In the genomic region with DNA sequence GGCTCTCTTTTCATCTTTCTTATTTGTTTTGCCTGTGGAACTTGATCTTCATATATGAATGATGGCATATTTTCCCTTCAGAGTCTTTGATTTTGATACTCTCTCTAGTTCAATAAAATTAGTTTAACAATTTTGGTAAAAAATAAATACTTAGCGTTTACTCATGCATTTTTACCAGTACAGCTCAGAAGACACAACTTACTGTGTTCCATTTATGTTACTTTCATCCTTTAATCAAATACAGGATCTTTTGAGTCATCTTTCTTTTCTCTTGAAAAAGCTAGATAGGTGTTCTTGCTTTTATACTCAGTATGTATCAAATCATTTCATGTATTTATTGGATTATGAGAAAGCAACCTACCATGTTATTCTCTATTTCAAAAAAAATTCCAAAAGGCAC, we compare ENCODE assay signal across 22 cellular contexts. TPM values are rescaled to one million over a fixed set of nuclear protein-coding genes. Genes with fewer than 3 reads are reported as not detected.
DNase-seq lines count a peak whose midpoint lies in the region; ATAC-seq and TF ChIP-seq lines count a peak whose summit lies in the region.
"Had no signal": no experiment of that assay in that cellular context is flagged by ENCODE, and none has a peak within 500 bp of the region (broad histone marks: within the 10 kb centered on the region; RNA-seq: fewer than 3 reads in every experiment).

No MANE protein-coding gene starts in this region.

- H3K27me3 ChIP-seq in IMR-90 (ENCODE audit: control insufficient read depth, insufficient read depth, low read length) = no peaks in the 10 kb centered on the region
- no peaks in the 10 kb centered on the region for H3K27me3 ChIP-seq in right atrium auricular region

- H2AK9ac ChIP-seq in IMR-90 (replicated peaks; ENCODE audit: low read depth, low read length, poor library complexity) = no peak overlapping the region

- H2BK20ac ChIP-seq in IMR-90 (ENCODE audit: low read depth, low read length) = no peak overlapping the region

- H3K9me3 ChIP-seq in IMR-90 (ENCODE audit: control insufficient read depth, insufficient read depth, low read length) (no peaks in the 10 kb centered on the region), right atrium auricular region (no peaks in the 10 kb centered on the region)

- no TSS peak for BruUV-seq in IMR-90 (replicated peaks; lab: Mats Ljungman, UMichigan)

- H3K27ac Mint-ChIP-seq in activated CD4-positive, alpha-beta memory T cell treated with anti-CD3 and anti-CD28 coated beads for 36 hours = peak overlapping the region; percentile 54
- H3K27ac Mint-ChIP-seq in activated CD4-positive, alpha-beta memory T cell treated with anti-CD3 and anti-CD28 coated beads, Interleukin-2, amount 10 ng/mL, durations not matched to agents 7 days and 5 days = no peak overlapping the region
- H3K27ac Mint-ChIP-seq in activated naive CD8-positive, alpha-beta T cell = peak overlapping the region; percentile 96
- no peak overlapping the region for H3K27ac Mint-ChIP-seq in activated naive CD8-positive, alpha-beta T cell treated with anti-CD3 and anti-CD28 coated beads for 36 hours
- peak overlapping the region; percentile 25 for H3K27ac Mint-ChIP-seq in central memory CD8-positive, alpha-beta T cell (ENCODE audit: low read depth)

- H3K4me3 ChIP-seq in IMR-90 (ENCODE audit: insufficient read depth, low read depth, low read length) (no peak overlapping the region), right atrium auricular region (no peak overlapping the region)

- H3K36me3 ChIP-seq in IMR-90 (ENCODE audit: control insufficient read depth, insufficient read depth, low read length) (no peaks in the 10 kb centered on the region), right atrium auricular region (no peaks in the 10 kb centered on the region)

- no peaks in the 10 kb centered on the region for H3K9me3 Mint-ChIP-seq in activated CD4-positive, alpha-beta memory T cell treated with anti-CD3 and anti-CD28 coated beads for 36 hours
- H3K9me3 Mint-ChIP-seq in activated CD4-positive, alpha-beta memory T cell treated with anti-CD3 and anti-CD28 coated beads, Interleukin-2, amount 10 ng/mL, durations not matched to agents 7 days and 5 days = no peaks in the 10 kb centered on the region
- H3K9me3 Mint-ChIP-seq in activated naive CD8-positive, alpha-beta T cell (ENCODE audit: low read depth) = no peaks in the 10 kb centered on the region
- no peaks in the 10 kb centered on the region for H3K9me3 Mint-ChIP-seq in activated naive CD8-positive, alpha-beta T cell treated with anti-CD3 and anti-CD28 coated beads for 36 hours
- no peaks in the 10 kb centered on the region for H3K9me3 Mint-ChIP-seq in central memory CD8-positive, alpha-beta T cell
- H3K9me3 Mint-ChIP-seq: CD8-positive, alpha-beta T cell had no signal

- peaks cover 27% of the 10 kb centered on the region for H3K36me3 Mint-ChIP-seq in activated CD4-positive, alpha-beta memory T cell treated with anti-CD3 and anti-CD28 coated beads for 36 hours
- H3K36me3 Mint-ChIP-seq in activated CD4-positive, alpha-beta memory T cell treated with anti-CD3 and anti-CD28 coated beads, Interleukin-2, amount 10 ng/mL, durations not matched to agents 7 days and 5 days (ENCODE audit: low read depth) = peaks cover 72% of the 10 kb centered on the region
- H3K36me3 Mint-ChIP-seq in activated naive CD8-positive, alpha-beta T cell = peaks cover 4% of the 10 kb centered on the region
- H3K36me3 Mint-ChIP-seq in activated naive CD8-positive, alpha-beta T cell treated with anti-CD3 and anti-CD28 coated beads for 36 hours = peaks cover 21% of the 10 kb centered on the region
- peaks cover 69% of the 10 kb centered on the region for H3K36me3 Mint-ChIP-seq in central memory CD8-positive, alpha-beta T cell (ENCODE audit: insufficient read depth)

- dilution Hi-C loops in IMR-90 (cut with HindIII; ENCODE audit: low sequenced_read_pairs, unreplicated experiment) = no loop called here

- no peak overlapping the region for H4K91ac ChIP-seq in IMR-90 (ENCODE audit: insufficient read depth, low read depth, low read length)

- DNase-seq in activated CD4-positive, alpha-beta memory T cell treated with anti-CD3 and anti-CD28 coated beads for 36 hours = no peak
- DNase-seq in activated CD4-positive, alpha-beta memory T cell treated with anti-CD3 and anti-CD28 coated beads, Interleukin-2, amount 10 ng/mL, durations not matched to agents 7 days and 5 days = no peak
- DNase-seq in activated naive CD8-positive, alpha-beta T cell treated with anti-CD3 and anti-CD28 coated beads for 36 hours = no peak
- DNase-seq in IMR-90 = peak; percentile 28
- DNase-seq in central memory CD8-positive, alpha-beta T cell (ENCODE audit: low spot score in 2 of 2) = no peak
- DNase-seq in right atrium auricular region (ENCODE audit: low spot score) = no peak
- no peak for DNase-seq in NCI-H345 treated with DMSO at 0.1 percent for 48 hours (lab: John Stamatoyannopoulos, UW; ENCODE audit: unreplicated experiment)
- DNase-seq: Calu3; CD8-positive, alpha-beta T cell; EL; GOT3; KBM-7; NCI-H1105; NCI-H1694; NCI-H2107; NCI-H510A treated with DMSO at 0.1 percent for 48 hours; NCI-H82; OCI-M1; RPMI8226; SIG-M5 had no signal

- POLR2A ChIA-PET in activated CD4-positive, alpha-beta memory T cell treated with anti-CD3 and anti-CD28 coated beads for 36 hours (lab: Charles Lee) = interaction anchor here (1.3 kb wide), 1 partner anchor 96 kb away, joined by 3 read pairs; no protein-coding TSS in a partner anchor
- POLR2A ChIA-PET in activated CD4-positive, alpha-beta memory T cell treated with anti-CD3 and anti-CD28 coated beads, Interleukin-2, amount 10 ng/mL, durations not matched to agents 7 days and 5 days (lab: Charles Lee) = interaction anchor here (1.1 kb wide), 1 partner anchor 49 kb away, joined by 3 read pairs; no protein-coding TSS in a partner anchor
- POLR2A ChIA-PET in IMR-90 (lab: Charles Lee; ENCODE audit: unreplicated experiment) = no interaction called here

- H3K4me3 Mint-ChIP-seq in activated CD4-positive, alpha-beta memory T cell treated with anti-CD3 and anti-CD28 coated beads for 36 hours = no peak overlapping the region
- H3K4me3 Mint-ChIP-seq in activated CD4-positive, alpha-beta memory T cell treated with anti-CD3 and anti-CD28 coated beads, Interleukin-2, amount 10 ng/mL, durations not matched to agents 7 days and 5 days = no peak overlapping the region
- no peak overlapping the region for H3K4me3 Mint-ChIP-seq in activated naive CD8-positive, alpha-beta T cell
- H3K4me3 Mint-ChIP-seq in activated naive CD8-positive, alpha-beta T cell treated with anti-CD3 and anti-CD28 coated beads for 36 hours = no peak overlapping the region
- H3K4me3 Mint-ChIP-seq in central memory CD8-positive, alpha-beta T cell = no peak overlapping the region
- H3K4me3 Mint-ChIP-seq: CD8-positive, alpha-beta T cell had no signal

- H3K56ac ChIP-seq in IMR-90 (ENCODE audit: extremely low read depth, insufficient read depth, low read length) = no peak overlapping the region

- intact Hi-C loops in activated CD4-positive, alpha-beta memory T cell treated with anti-CD3 and anti-CD28 coated beads for 36 hours (cut with micrococcal nuclease) = loop anchor here (2.0 kb wide), 1 partner anchor 17 kb away; no protein-coding TSS in a partner anchor
- intact Hi-C loops in IMR-90 (cut with micrococcal nuclease) = no loop called here

- H4K20me1 ChIP-seq in IMR-90 (ENCODE audit: insufficient read depth, low read length) = no peaks in the 10 kb centered on the region

- H2BK120ac ChIP-seq in IMR-90 (ENCODE audit: low read depth, low read length) = no peak overlapping the region

- H3K4ac ChIP-seq in IMR-90 (ENCODE audit: low read depth, low read length) = no peak overlapping the region

- H3K27me3 Mint-ChIP-seq in activated CD4-positive, alpha-beta memory T cell treated with anti-CD3 and anti-CD28 coated beads for 36 hours = no peaks in the 10 kb centered on the region
- H3K27me3 Mint-ChIP-seq in activated CD4-positive, alpha-beta memory T cell treated with anti-CD3 and anti-CD28 coated beads, Interleukin-2, amount 10 ng/mL, durations not matched to agents 7 days and 5 days = no peaks in the 10 kb centered on the region
- H3K27me3 Mint-ChIP-seq in activated naive CD8-positive, alpha-beta T cell = no peaks in the 10 kb centered on the region
- H3K27me3 Mint-ChIP-seq in activated naive CD8-positive, alpha-beta T cell treated with anti-CD3 and anti-CD28 coated beads for 36 hours = no peaks in the 10 kb centered on the region
- no peaks in the 10 kb centered on the region for H3K27me3 Mint-ChIP-seq in central memory CD8-positive, alpha-beta T cell

- H3K23ac ChIP-seq in IMR-90 (ENCODE audit: low read depth, low read length) = no peak overlapping the region

- H4K8ac ChIP-seq in IMR-90 (ENCODE audit: low read depth in 2 of 2, low read length in 2 of 2) = no peak overlapping the region

- H3K9me1 ChIP-seq in IMR-90 (ENCODE audit: insufficient read depth, low read length) = no peaks in the 10 kb centered on the region

- no CpG with 5 or more reads among the region's 1 CpG for WGBS in IMR-90 (ENCODE audit: extremely low coverage in 2 of 2, insufficient read length in 1 of 2), 2 experiments

- H3K4me1 ChIP-seq in IMR-90 (ENCODE audit: control insufficient read depth, insufficient read depth, low read length) (peaks cover 3% of the 10 kb centered on the region; the same call in 1 of the 2 replicates), right atrium auricular region (no peaks in the 10 kb centered on the region)

- H3K14ac ChIP-seq in IMR-90 (replicated peaks; ENCODE audit: low read depth, low read length) = no peak overlapping the region

- no peak overlapping the region for H3K27ac ChIP-seq in IMR-90 (ENCODE audit: insufficient read depth, low read length)
- no peak overlapping the region for H3K27ac ChIP-seq in right atrium auricular region

- H2BK5ac ChIP-seq in IMR-90 (ENCODE audit: low read depth, low read length, poor library complexity, severe bottlenecking) = no peak overlapping the region

- no peak for TF ChIP-seq POLR2A in IMR-90 (IDR thresholded peaks at IDR 0.05; ENCODE audit: low read depth, low read length)

- TF ChIP-seq CTCF in IMR-90 (conservative IDR thresholded peaks at IDR 0.05; ENCODE audit: low read depth, low read length) = no peak
- no peak for TF ChIP-seq CTCF in right atrium auricular region (IDR thresholded peaks at IDR 0.05)

- TF ChIP-seq RAD21 in IMR-90 (IDR thresholded peaks at IDR 0.05; ENCODE audit: low read length) = no peak

- no peak overlapping the region for H3K4me2 ChIP-seq in IMR-90 (ENCODE audit: low read depth, low read length)

- H3K18ac ChIP-seq in IMR-90 (ENCODE audit: low read depth, low read length) = no peak overlapping the region

- no peaks in the 10 kb centered on the region for H3K79me1 ChIP-seq in IMR-90 (ENCODE audit: low read depth in 1 of 2, low read length in 2 of 2)

- H3K4me1 Mint-ChIP-seq in activated CD4-positive, alpha-beta memory T cell treated with anti-CD3 and anti-CD28 coated beads for 36 hours (ENCODE audit: low read depth) = peaks cover 50% of the 10 kb centered on the region
- H3K4me1 Mint-ChIP-seq in activated CD4-positive, alpha-beta memory T cell treated with anti-CD3 and anti-CD28 coated beads, Interleukin-2, amount 10 ng/mL, durations not matched to agents 7 days and 5 days = peaks cover 18% of the 10 kb centered on the region
- H3K4me1 Mint-ChIP-seq in activated naive CD8-positive, alpha-beta T cell (ENCODE audit: low read depth) = peaks cover 51% of the 10 kb centered on the region
- peaks cover 39% of the 10 kb centered on the region for H3K4me1 Mint-ChIP-seq in activated naive CD8-positive, alpha-beta T cell treated with anti-CD3 and anti-CD28 coated beads for 36 hours
- peaks cover 15% of the 10 kb centered on the region for H3K4me1 Mint-ChIP-seq in central memory CD8-positive, alpha-beta T cell

- CTCF ChIA-PET in activated CD4-positive, alpha-beta memory T cell treated with anti-CD3 and anti-CD28 coated beads for 36 hours (lab: Charles Lee) = interaction anchor here (1.0 to 1.4 kb wide), 2 partner anchors 41 to 70 kb away, joined by 4 read pairs; no protein-coding TSS in a partner anchor
- CTCF ChIA-PET in activated CD4-positive, alpha-beta memory T cell treated with anti-CD3 and anti-CD28 coated beads, Interleukin-2, amount 10 ng/mL, durations not matched to agents 7 days and 5 days (lab: Charles Lee) = interaction anchor here (0.9 kb wide), 1 partner anchor 424 kb away, joined by 3 read pairs; no protein-coding TSS in a partner anchor
- CTCF ChIA-PET in IMR-90 (lab: Yijun Ruan, JAX) = no interaction called here

- no peak overlapping the region for H4K5ac ChIP-seq in IMR-90 (ENCODE audit: low read depth, low read length)

- H2AK5ac ChIP-seq in IMR-90 (ENCODE audit: low read depth, low read length) = no peak overlapping the region

- H3K9ac ChIP-seq in IMR-90 (ENCODE audit: low read depth, low read length) = no peak overlapping the region

- in situ Hi-C loops in IMR-90 (cut with MboI; ENCODE audit: low sequenced_read_pairs) = no loop called here

- no peak overlapping the region for H2BK15ac ChIP-seq in IMR-90 (ENCODE audit: low read depth, low read length)

- no peak; the same call in 1 of the 2 replicates for ATAC-seq in IMR-90 (ENCODE audit: low read depth)
- ATAC-seq in central memory CD8-positive, alpha-beta T cell (replicated peaks; ENCODE audit: extremely low read depth, poor library complexity, severe bottlenecking) = no peak
- ATAC-seq: CD8-positive, alpha-beta T cell; HCT116 had no signal

- H2AFZ ChIP-seq in IMR-90 (replicated peaks; ENCODE audit: low read length, poor library complexity) = no peak overlapping the region

RNA-seq across cellular contexts. Expression of a gene that starts 47.1 kb away (rescaled TPM):
- total RNA-seq in activated CD4-positive, alpha-beta memory T cell treated with anti-CD3 and anti-CD28 coated beads for 36 hours = 10 to 100 TPM; 27.7 to 27.8 TPM
- total RNA-seq in activated CD4-positive, alpha-beta memory T cell treated with anti-CD3 and anti-CD28 coated beads, Interleukin-2, amount 10 ng/mL, durations not matched to agents 7 days and 5 days = 10 to 100 TPM; 50.4 to 56.4 TPM
- 10 to 100 TPM; 19.7 to 21.5 TPM for total RNA-seq in activated naive CD8-positive, alpha-beta T cell treated with anti-CD3 and anti-CD28 coated beads for 36 hours
- 35.7 and 45.0 TPM in 2 replicates for total RNA-seq in IMR-90 (2012; rRNA removed)
- 2.8 and 4.1 TPM in 2 replicates for polyA plus RNA-seq in IMR-90 (2012; rRNA removed)
- polyA plus RNA-seq in IMR-90 (2012; cell fraction: cytosol; rRNA removed) = 0.29 and 0.67 TPM in 2 replicates
- 1.7 and 19.0 TPM in 2 replicates for polyA plus RNA-seq in IMR-90 (2012; cell fraction: nucleus; rRNA removed; ENCODE audit: low replicate concordance)
- 10 to 100 TPM; 18.7 to 25.1 TPM for total RNA-seq in right atrium auricular region

Comparison
In these comparisons a context has a peak if more than half of its experiments do, and no peak if none do; other contexts are left out.
1. H3K27ac Mint-ChIP-seq: peak in activated CD4-positive, alpha-beta memory T cell treated with anti-CD3 and anti-CD28 coated beads for 36 hours (single experiment), activated naive CD8-positive, alpha-beta T cell (single experiment) and central memory CD8-positive, alpha-beta T cell (single experiment); none in activated CD4-positive, alpha-beta memory T cell treated with anti-CD3 and anti-CD28 coated beads, Interleukin-2, amount 10 ng/mL, durations not matched to agents 7 days and 5 days (single experiment) and activated naive CD8-positive, alpha-beta T cell treated with anti-CD3 and anti-CD28 coated beads for 36 hours (single experiment).